In genomic region chr21:43922949-43923348, GRCh38 we compare ENCODE assay signal across 16 cellular contexts. TPM values are rescaled to one million over a fixed set of nuclear protein-coding genes. Genes with fewer than 3 reads are reported as not detected.
A peak's percentile ranks its signal among the peaks of the same experiment; 100 is the strongest.
DNase-seq lines count a peak whose midpoint lies in the region; ATAC-seq, FAIRE-seq and TF ChIP-seq lines count a peak whose summit lies in the region.
"Had no signal": no experiment of that assay in that cellular context is flagged by ENCODE, and none has a peak within 500 bp of the region (broad histone marks: within the 10 kb centered on the region; RNA-seq: fewer than 3 reads in every experiment).

No MANE protein-coding gene starts in this region.

- H3K27ac ChIP-seq in A673 (ENCODE audit: low read depth, low read length, poor library complexity, severe bottlenecking) (peak overlapping the region; percentile 60), GM12878 (ENCODE audit: control insufficient read depth, insufficient read depth) (peak overlapping the region; percentile 92), lower lobe of right lung (no peak overlapping the region)
- H3K27ac ChIP-seq in CD8-positive, alpha-beta T cell (ENCODE audit: low read depth, low read length), result peak overlapping the region; percentile 78
- H3K27ac ChIP-seq: pancreas had no signal

- DNase-seq in A673 (ENCODE audit: low spot score), result no peak
- DNase-seq in CD8-positive, alpha-beta T cell, result no peak
- no peak for DNase-seq in GM12878 (ENCODE audit: low read depth, low spot score)
- DNase-seq in lower lobe of right lung, result peak; percentile 23
- DNase-seq in activated CD8-positive, alpha-beta memory T cell treated with anti-CD3 and anti-CD28 coated beads, Interleukin-2, amount 50 U/mL, for 48 hours, result no peak
- DNase-seq in stimulated activated CD8-positive, alpha-beta memory T cell treated with anti-CD3 and anti-CD28 coated beads, Interleukin-4, amount 100 ng/mL, for 48 hours, result no peak
- DNase-seq: activated gamma-delta T cell, NCI-H1048, SHP77 treated with DMSO at 0.1 percent for 48 hours, spleen, T1000 had no signal

- no peaks in the 10 kb centered on the region for H3K9me3 Mint-ChIP-seq in CD8-positive, alpha-beta T cell

- H3K4me3 Mint-ChIP-seq in CD8-positive, alpha-beta T cell, result no peak overlapping the region

- TF ChIP-seq RAD21 in GM12878 (IDR thresholded peaks at IDR 0.05; ENCODE audit: insufficient read depth, low read depth, low read length), result no peak

- H4K20me1 ChIP-seq in GM12878 (ENCODE audit: control insufficient read depth, insufficient read depth), result no peaks in the 10 kb centered on the region

- H3K9ac ChIP-seq in GM12878 (ENCODE audit: control insufficient read depth, insufficient read depth, low read length), result no peak overlapping the region

- no peak overlapping the region for H2AFZ ChIP-seq in GM12878 (ENCODE audit: control insufficient read depth, low read depth, low read length)
- H2AFZ ChIP-seq: hepatocyte had no signal

- no peak for TF ChIP-seq POLR2A in GM12878 (IDR thresholded peaks at IDR 0.05; ENCODE audit: low read depth, low read length)

- CTCF ChIA-PET in A673 (lab: Charles Lee) (no interaction called here), GM12878 (lab: Yijun Ruan, JAX) (interaction anchor here (1.0 to 3.3 kb wide), 2 partner anchors 8 to 13 kb away, joined by 3 to 13 read pairs; no protein-coding TSS in a partner anchor)
- CTCF ChIA-PET in CD8-positive, alpha-beta T cell (lab: Charles Lee), result interaction anchor here (1.2 to 6.7 kb wide), 2 partner anchors 15 to 52 kb away, joined by 3 to 33 read pairs; no protein-coding TSS in a partner anchor

- H3K4me1 Mint-ChIP-seq in CD8-positive, alpha-beta T cell (ENCODE audit: low read depth), result peaks cover 46% of the 10 kb centered on the region

- H3K27me3 Mint-ChIP-seq in CD8-positive, alpha-beta T cell (ENCODE audit: low read depth), result no peaks in the 10 kb centered on the region

- SMC1A ChIA-PET in GM12878 (lab: Charles Lee; ENCODE audit: uncharacterized antibody, unreplicated experiment), result interaction anchor here (1.5 to 1.6 kb wide), 2 partner anchors 15 to 49 kb away, joined by 3 to 4 read pairs; no protein-coding TSS in a partner anchor

- TF ChIP-seq CTCF in A673 (conservative IDR thresholded peaks at IDR 0.05; ENCODE audit: low read depth, low read length), result no peak
- no peak for TF ChIP-seq CTCF in CD8-positive, alpha-beta T cell (IDR thresholded peaks at IDR 0.05)
- no peak for TF ChIP-seq CTCF in GM12878 (IDR thresholded peaks at IDR 0.05 in 2 of 3, conservative IDR thresholded peaks at IDR 0.05 in 1 of 3; ENCODE audit: control insufficient read depth in 2 of 3, extremely low read depth in 1 of 3, insufficient read depth in 1 of 3, low read depth in 3 of 3, low read length in 3 of 3)
- TF ChIP-seq CTCF in lower lobe of right lung (IDR thresholded peaks at IDR 0.05), result no peak

- no TSS peak for BruUV-seq in A673 (replicated peaks; lab: Mats Ljungman, UMichigan)
- BruUV-seq in GM12878 (replicated peaks; lab: Mats Ljungman, UMichigan), result no TSS peak

- no peak for ATAC-seq in CD8-positive, alpha-beta T cell
- ATAC-seq in GM12878 (no peak), lower lobe of right lung (no peak), GM18907 (IDR thresholded peaks at IDR 0.05; ENCODE audit: unreplicated experiment) (no peak), GM21717 (IDR thresholded peaks at IDR 0.05; ENCODE audit: unreplicated experiment) (no peak)

- RAD21 ChIA-PET in GM12878 (lab: Charles Lee; ENCODE audit: unreplicated experiment), result interaction anchor here (0.9 to 1.1 kb wide), 2 partner anchors 9 to 29 kb away, joined by 3 to 4 read pairs; no protein-coding TSS in a partner anchor

- in situ Hi-C loops in GM12878 (cut with MboI), result loop anchor here (5.0 kb wide), 1 partner anchor 116 kb away; no protein-coding TSS in a partner anchor

- H3K4me3 ChIP-seq in A673 (ENCODE audit: low read depth, low read length, poor library complexity, severe bottlenecking), result no peak overlapping the region
- no peak overlapping the region for H3K4me3 ChIP-seq in CD8-positive, alpha-beta T cell (ENCODE audit: low read depth, low read length)
- H3K4me3 ChIP-seq in GM12878, result no peak overlapping the region
- no peak overlapping the region for H3K4me3 ChIP-seq in lower lobe of right lung
- H3K4me3 ChIP-seq: hepatocyte, pancreas, spleen had no signal

- peak overlapping the region; percentile 96 for H3K27ac Mint-ChIP-seq in CD8-positive, alpha-beta T cell

- WGBS in GM12878 (ENCODE audit: insufficient coverage, insufficient replicate concordance, low lambda C conversion rate, missing lambda C conversion rate), result 97% methylated on average over 11 of the region's 11 CpGs

- peak overlapping the region; percentile 1; the same call in 1 of the 2 replicates for H3K4me2 ChIP-seq in GM12878 (ENCODE audit: control insufficient read depth, insufficient read depth)

- no peaks in the 10 kb centered on the region for H3K27me3 ChIP-seq in A673 (replicated peaks; ENCODE audit: insufficient read depth, low read depth, low read length, poor library complexity)
- no peaks in the 10 kb centered on the region for H3K27me3 ChIP-seq in CD8-positive, alpha-beta T cell (ENCODE audit: insufficient read depth, low read length)
- no peaks in the 10 kb centered on the region for H3K27me3 ChIP-seq in GM12878 (replicated peaks in 1 of 2; ENCODE audit: control insufficient read depth in 2 of 2, insufficient read depth in 2 of 2, low read length in 1 of 2)
- no peaks in the 10 kb centered on the region for H3K27me3 ChIP-seq in lower lobe of right lung (ENCODE audit: low read depth)
- H3K27me3 ChIP-seq: hepatocyte, pancreas, spleen had no signal

- H3K36me3 Mint-ChIP-seq in CD8-positive, alpha-beta T cell, result peaks cover 17% of the 10 kb centered on the region

- POLR2A ChIA-PET in A673 (lab: Charles Lee; ENCODE audit: low non-redundant PET) (interaction anchor here (0.5 kb wide), 1 partner anchor 209 kb away, joined by 8 read pairs; no protein-coding TSS in a partner anchor), GM12878 (lab: Charles Lee) (interaction anchor here (0.6 to 3.7 kb wide), 3 partner anchors 15 to 116 kb away, joined by 3 to 31 read pairs (median 4); no protein-coding TSS in a partner anchor)
- POLR2A ChIA-PET in CD8-positive, alpha-beta T cell (lab: Charles Lee), result interaction anchor here (0.6 kb wide), 1 partner anchor 9 kb away, joined by 5 read pairs; no protein-coding TSS in a partner anchor

- H3K9me3 ChIP-seq in A673 (ENCODE audit: low read depth, low read length, poor library complexity, severe bottlenecking) (no peaks in the 10 kb centered on the region), GM12878 (replicated peaks; ENCODE audit: control insufficient read depth, insufficient read depth, low read length) (no peaks in the 10 kb centered on the region), lower lobe of right lung (no peaks in the 10 kb centered on the region)
- H3K9me3 ChIP-seq in CD8-positive, alpha-beta T cell (ENCODE audit: low read length), result no peaks in the 10 kb centered on the region
- H3K9me3 ChIP-seq: pancreas, spleen had no signal

- FAIRE-seq in GM12878 (lab: Jason Lieb, UNC), result no peak
- FAIRE-seq: GM19239, pancreas had no signal

- TF ChIP-seq EP300 in GM12878 (IDR thresholded peaks at IDR 0.05; ENCODE audit: borderline replicate concordance in 1 of 2, control insufficient read depth in 1 of 2, low read depth in 2 of 2, low read length in 2 of 2), result no peak

- H3K79me2 ChIP-seq in GM12878 (ENCODE audit: control insufficient read depth, insufficient read depth, low read length), result peaks cover 70% of the 10 kb centered on the region

- H3K4me1 ChIP-seq in A673 (ENCODE audit: insufficient read depth, low read length, poor library complexity, severe bottlenecking) (peaks cover 23% of the 10 kb centered on the region), GM12878 (ENCODE audit: control insufficient read depth, insufficient read depth, low read length) (peaks cover 27% of the 10 kb centered on the region), lower lobe of right lung (peaks cover 36% of the 10 kb centered on the region)
- peaks cover 40% of the 10 kb centered on the region for H3K4me1 ChIP-seq in CD8-positive, alpha-beta T cell (ENCODE audit: insufficient read depth, low read length)
- H3K4me1 ChIP-seq: pancreas had no signal

- intact Hi-C loops in A673 (cut with micrococcal nuclease; ENCODE audit: unreplicated experiment) (loop anchor here (10.0 kb wide), 1 partner anchor 58 kb away; the partner anchor contains the start of gene AGPAT3), GM12878 (cut with micrococcal nuclease; ENCODE audit: unreplicated experiment) (loop anchor here (1.0 to 5.0 kb wide), 2 partner anchors 16 to 256 kb away; no protein-coding TSS in a partner anchor), lower lobe of right lung (cut with DNase I) (no loop called here)
- intact Hi-C loops in CD8-positive, alpha-beta T cell (cut with DNase I, micrococcal nuclease), result loop anchor here (1.0 kb wide), 2 partner anchors 16 to 58 kb away; partner anchors contain the start of gene AGPAT3 (in 1 of the 2)

- H3K36me3 ChIP-seq in A673 (ENCODE audit: insufficient read depth, low read length, poor library complexity, severe bottlenecking) (no peaks in the 10 kb centered on the region), GM12878 (ENCODE audit: control insufficient read depth in 2 of 2, insufficient read depth in 2 of 2, low read length in 1 of 2) (peaks cover 5 to 25% of the 10 kb centered on the region in 2 experiments; a peak in 3 of 4 replicates), lower lobe of right lung (peaks cover 16% of the 10 kb centered on the region)
- H3K36me3 ChIP-seq in CD8-positive, alpha-beta T cell (ENCODE audit: insufficient read depth, low read length), result no peaks in the 10 kb centered on the region

TF ChIP-seq in GM12878, 131 proteins besides CTCF, POLR2A, EP300 and RAD21 (continues in another document):
- no peak for TF ChIP-seq EED (IDR thresholded peaks at IDR 0.05; ENCODE audit: low read depth)

RNA-seq across cellular contexts. Expression of gene AGPAT3, which starts 57.9 kb away (rescaled TPM):
- total RNA-seq in A673 (2021) (68.7 and 69.6 TPM in 2 replicates), GM12878 (2014; rRNA removed) (46.9 and 47.8 TPM in 2 replicates), GM12878 (2014; rRNA removed; fragmentation: Illumina TruSeq; extraction: Trizol) (26.1 and 28.2 TPM in 2 replicates), GM12878 (2021) (89.5 and 110 TPM in 2 replicates), lower lobe of right lung (83.3 TPM)
- total RNA-seq in CD8-positive, alpha-beta T cell, result 10 to 100 TPM; 34.6 to 37.5 TPM
- total RNA-seq in GM12878 (2013; cell fraction: nucleolus; rRNA removed), result 212 and 233 TPM in 2 replicates
- polyA plus RNA-seq in GM12878 (2011; ENCODE audit: low read depth), result 17.3 TPM
- polyA plus RNA-seq in GM12878 (2011; rRNA removed) (27.6 and 47.8 TPM in 2 replicates), GM12878 (2014; fragmentation: Illumina TruSeq; extraction: Trizol) (19.0 and 28.7 TPM in 2 replicates), GM12878 (2014; fragmentation: Nextera tagmentation; extraction: Ambion mirVana) (1 to 10 TPM; 1.2 to 3.7 TPM), GM12878 (2014; rRNA removed) (50.0 and 53.6 TPM in 2 replicates), GM12878 (2016; fragmentation: Nextera tagmentation; extraction: Ambion mirVana) (10 to 100 TPM; 17.5 to 33.0 TPM)
- polyA plus RNA-seq in GM12878 (2011; cell fraction: cytosol; rRNA removed), result 59.2 and 60.5 TPM in 2 replicates
- 80.2 and 83.8 TPM in 2 replicates for polyA plus RNA-seq in GM12878 (2011; cell fraction: nucleus; rRNA removed)
- 36.8 and 49.6 TPM in 2 replicates for polyA plus RNA-seq in GM12878 (2012)
- 62.2 and 76.5 TPM in 2 replicates for polyA minus RNA-seq in GM12878 (2011; rRNA and poly(A)+ RNA removed)
- 24.3 and 30.6 TPM in 2 replicates for polyA minus RNA-seq in GM12878 (2011; cell fraction: cytosol; rRNA and poly(A)+ RNA removed)
- 23.3 and 43.3 TPM in 2 replicates for polyA minus RNA-seq in GM12878 (2011; cell fraction: nucleus; rRNA and poly(A)+ RNA removed)
